ENCODE assay signal across 19 cellular contexts in genomic region chr1:1804301-1804700, GRCh38. TPM values are rescaled to one million over a fixed set of nuclear protein-coding genes. Genes with fewer than 3 reads are reported as not detected.
DNase-seq lines count a peak whose midpoint lies in the region; ATAC-seq and TF ChIP-seq lines count a peak whose summit lies in the region.
"Had no signal": no experiment of that assay in that cellular context is flagged by ENCODE, and none has a peak within 500 bp of the region (broad histone marks: within the 10 kb centered on the region; RNA-seq: fewer than 3 reads in every experiment).

No MANE protein-coding gene starts in this region.

- no peaks in the 10 kb centered on the region for H3K4me1 ChIP-seq in endodermal cell (ENCODE audit: control insufficient read depth, insufficient read depth, low read length)
- H3K4me1 ChIP-seq: SJCRH30 had no signal

- no peaks in the 10 kb centered on the region for H3K27me3 Mint-ChIP-seq in activated T-cell treated with anti-CD3 and anti-CD28 coated beads, Interleukin-2, amount 50 U/mL, for 24 hours
- no peaks in the 10 kb centered on the region for H3K27me3 Mint-ChIP-seq in activated T-cell treated with anti-CD3 and anti-CD28 coated beads, Interleukin-2, amount 50 U/mL, for 4 hours (ENCODE audit: low read depth)
- H3K27me3 Mint-ChIP-seq in T-helper 17 cell (no peaks in the 10 kb centered on the region), endodermal cell (ENCODE audit: insufficient read depth) (no peaks in the 10 kb centered on the region)
- no peaks in the 10 kb centered on the region for H3K27me3 Mint-ChIP-seq in stimulated activated naive B cell treated with anti-CD40 and anti-IgM and Interleukin-4, amounts not matched to agents 10 μg/mL and 1 μg/mL and 100 μg/mL, for 72 hours
- H3K27me3 Mint-ChIP-seq: IgD-negative memory B cell had no signal

- H3K36me3 Mint-ChIP-seq in activated T-cell treated with anti-CD3 and anti-CD28 coated beads, Interleukin-2, amount 50 U/mL, for 24 hours (ENCODE audit: low read depth), result peaks cover 83% of the 10 kb centered on the region
- peaks cover 30% of the 10 kb centered on the region for H3K36me3 Mint-ChIP-seq in activated T-cell treated with anti-CD3 and anti-CD28 coated beads, Interleukin-2, amount 50 U/mL, for 4 hours (ENCODE audit: insufficient read depth)
- H3K36me3 Mint-ChIP-seq in T-helper 17 cell (ENCODE audit: low read depth), result peaks cover 6% of the 10 kb centered on the region
- H3K36me3 Mint-ChIP-seq in endodermal cell (ENCODE audit: low read depth), result peaks cover 66% of the 10 kb centered on the region
- H3K36me3 Mint-ChIP-seq in stimulated activated naive B cell treated with anti-CD40 and anti-IgM and Interleukin-4, amounts not matched to agents 10 μg/mL and 1 μg/mL and 100 μg/mL, for 72 hours, result peaks cover 31 to 54% of the 10 kb centered on the region in 2 donors

- H3K4me3 ChIP-seq in endodermal cell (ENCODE audit: low read length), result no peak overlapping the region
- H3K4me3 ChIP-seq: GM23248, SJCRH30 had no signal

- H3K4me1 Mint-ChIP-seq in activated T-cell treated with anti-CD3 and anti-CD28 coated beads, Interleukin-2, amount 50 U/mL, for 24 hours (ENCODE audit: low read depth), result peaks cover 23% of the 10 kb centered on the region
- H3K4me1 Mint-ChIP-seq in activated T-cell treated with anti-CD3 and anti-CD28 coated beads, Interleukin-2, amount 50 U/mL, for 4 hours (ENCODE audit: low read depth), result peaks cover 22% of the 10 kb centered on the region
- H3K4me1 Mint-ChIP-seq in T-helper 17 cell, result peaks cover 26% of the 10 kb centered on the region
- no peaks in the 10 kb centered on the region for H3K4me1 Mint-ChIP-seq in endodermal cell
- H3K4me1 Mint-ChIP-seq in stimulated activated naive B cell treated with anti-CD40 and anti-IgM and Interleukin-4, amounts not matched to agents 10 μg/mL and 1 μg/mL and 100 μg/mL, for 72 hours, result peaks cover 22 to 45% of the 10 kb centered on the region in 2 donors

- no peak for TF ChIP-seq CTCF in endodermal cell (conservative IDR thresholded peaks at IDR 0.05)

- no peak for ATAC-seq in activated T-cell treated with anti-CD3 and anti-CD28 coated beads, Interleukin-2, amount 50 U/mL, for 4 hours
- no peak for ATAC-seq in T-helper 17 cell
- ATAC-seq in stimulated activated naive B cell treated with anti-CD40 and anti-IgM and Interleukin-4, amounts not matched to agents 10 μg/mL and 1 μg/mL and 100 μg/mL, for 72 hours (replicated peaks), result no peak
- no peak for ATAC-seq in HG02870 (IDR thresholded peaks at IDR 0.05; ENCODE audit: unreplicated experiment)
- ATAC-seq in HG03469 (IDR thresholded peaks at IDR 0.05; ENCODE audit: unreplicated experiment), result no peak

- no peak for DNase-seq in activated T-cell treated with anti-CD3 and anti-CD28 coated beads, Interleukin-2, amount 50 U/mL, for 24 hours
- DNase-seq in activated T-cell treated with anti-CD3 and anti-CD28 coated beads, Interleukin-2, amount 50 U/mL, for 4 hours, result no peak
- DNase-seq in T-helper 17 cell, result no peak
- no peak for DNase-seq in endodermal cell
- DNase-seq in stimulated activated naive B cell treated with anti-CD40 and anti-IgM and Interleukin-4, amounts not matched to agents 10 μg/mL and 1 μg/mL and 100 μg/mL, for 72 hours, result no peak
- DNase-seq: 8988T, C1 segment of cervical spinal cord, GM23248, H9, HFFc6, NCI-H1105 treated with DMSO at 0.1 percent for 48 hours, NCI-H1694, NCI-H446, NCI-H526, OCI-M1, SJCRH30 had no signal

- H3K27ac ChIP-seq in endodermal cell (ENCODE audit: low read depth, low read length), result no peak overlapping the region
- H3K27ac ChIP-seq: GM23248, SJCRH30 had no signal

- H3K9me3 ChIP-seq in T-helper 17 cell (ENCODE audit: control insufficient read depth, low read length, poor library complexity, severe bottlenecking), result no peaks in the 10 kb centered on the region
- H3K9me3 ChIP-seq in endodermal cell (ENCODE audit: control insufficient read depth, low read length), result no peaks in the 10 kb centered on the region
- H3K9me3 ChIP-seq: SJCRH30 had no signal

- 93 to 96% methylated on average over 5 to 8 of the region's 8 CpGs for WGBS in endodermal cell (ENCODE audit: insufficient coverage in 1 of 2, insufficient read length in 1 of 2), 2 experiments

- H3K27ac Mint-ChIP-seq in activated T-cell treated with anti-CD3 and anti-CD28 coated beads, Interleukin-2, amount 50 U/mL, for 24 hours, result peak overlapping the region; percentile 65
- H3K27ac Mint-ChIP-seq in T-helper 17 cell (no peak overlapping the region), endodermal cell (peak overlapping the region; percentile 58)
- H3K27ac Mint-ChIP-seq in stimulated activated naive B cell treated with anti-CD40 and anti-IgM and Interleukin-4, amounts not matched to agents 10 μg/mL and 1 μg/mL and 100 μg/mL, for 72 hours, result peak overlapping the region; percentile 44
- H3K27ac Mint-ChIP-seq: H9, HFFc6, IgD-negative memory B cell had no signal

- H3K36me3 ChIP-seq in endodermal cell (ENCODE audit: control insufficient read depth, insufficient read depth, low read length), result peaks cover 82% of the 10 kb centered on the region

- no peak overlapping the region for H3K4me3 Mint-ChIP-seq in activated T-cell treated with anti-CD3 and anti-CD28 coated beads, Interleukin-2, amount 50 U/mL, for 24 hours
- H3K4me3 Mint-ChIP-seq in activated T-cell treated with anti-CD3 and anti-CD28 coated beads, Interleukin-2, amount 50 U/mL, for 4 hours, result no peak overlapping the region
- H3K4me3 Mint-ChIP-seq in T-helper 17 cell (peak overlapping the region; percentile 57), endodermal cell (no peak overlapping the region)
- no peak overlapping the region for H3K4me3 Mint-ChIP-seq in stimulated activated naive B cell treated with anti-CD40 and anti-IgM and Interleukin-4, amounts not matched to agents 10 μg/mL and 1 μg/mL and 100 μg/mL, for 72 hours
- H3K4me3 Mint-ChIP-seq: H9, HFFc6, IgD-negative memory B cell had no signal

- H3K9me3 Mint-ChIP-seq in activated T-cell treated with anti-CD3 and anti-CD28 coated beads, Interleukin-2, amount 50 U/mL, for 24 hours, result no peaks in the 10 kb centered on the region
- no peaks in the 10 kb centered on the region for H3K9me3 Mint-ChIP-seq in activated T-cell treated with anti-CD3 and anti-CD28 coated beads, Interleukin-2, amount 50 U/mL, for 4 hours
- H3K9me3 Mint-ChIP-seq in endodermal cell, result no peaks in the 10 kb centered on the region
- H3K9me3 Mint-ChIP-seq in stimulated activated naive B cell treated with anti-CD40 and anti-IgM and Interleukin-4, amounts not matched to agents 10 μg/mL and 1 μg/mL and 100 μg/mL, for 72 hours, result no peaks in the 10 kb centered on the region
- H3K9me3 Mint-ChIP-seq: H9, HFFc6, IgD-negative memory B cell had no signal

- no peak overlapping the region for H3K9ac ChIP-seq in endodermal cell (ENCODE audit: extremely low read depth, low read length, poor library complexity, severe bottlenecking)
- H3K9ac ChIP-seq: GM23248 had no signal

- H3K27me3 ChIP-seq in endodermal cell (ENCODE audit: control insufficient read depth, insufficient read depth, low read length, poor library complexity, severe bottlenecking), result no peaks in the 10 kb centered on the region
- H3K27me3 ChIP-seq: SJCRH30 had no signal

RNA-seq across cellular contexts. Expression of gene NADK, which starts 26.0 kb away (rescaled TPM):
- 100 to 1,000 TPM in 2 of 3 donors, 10 to 100 TPM in 1; 98.7 to 108 (median 106) TPM for total RNA-seq in activated T-cell treated with anti-CD3 and anti-CD28 coated beads, Interleukin-2, amount 50 U/mL, for 4 hours
- total RNA-seq in T-helper 17 cell, result 10 to 100 TPM; 54.8 to 61.5 TPM
- total RNA-seq in endodermal cell, result 10 to 100 TPM; 75.2 to 81.6 TPM
- 49.0 TPM for polyA plus RNA-seq in endodermal cell (2013, experiment 1 of 2)
- 44.8 TPM for polyA plus RNA-seq in endodermal cell (2013, experiment 2 of 2)
